ENCODE assay signal across 1 cellular context in the genomic region with DNA sequence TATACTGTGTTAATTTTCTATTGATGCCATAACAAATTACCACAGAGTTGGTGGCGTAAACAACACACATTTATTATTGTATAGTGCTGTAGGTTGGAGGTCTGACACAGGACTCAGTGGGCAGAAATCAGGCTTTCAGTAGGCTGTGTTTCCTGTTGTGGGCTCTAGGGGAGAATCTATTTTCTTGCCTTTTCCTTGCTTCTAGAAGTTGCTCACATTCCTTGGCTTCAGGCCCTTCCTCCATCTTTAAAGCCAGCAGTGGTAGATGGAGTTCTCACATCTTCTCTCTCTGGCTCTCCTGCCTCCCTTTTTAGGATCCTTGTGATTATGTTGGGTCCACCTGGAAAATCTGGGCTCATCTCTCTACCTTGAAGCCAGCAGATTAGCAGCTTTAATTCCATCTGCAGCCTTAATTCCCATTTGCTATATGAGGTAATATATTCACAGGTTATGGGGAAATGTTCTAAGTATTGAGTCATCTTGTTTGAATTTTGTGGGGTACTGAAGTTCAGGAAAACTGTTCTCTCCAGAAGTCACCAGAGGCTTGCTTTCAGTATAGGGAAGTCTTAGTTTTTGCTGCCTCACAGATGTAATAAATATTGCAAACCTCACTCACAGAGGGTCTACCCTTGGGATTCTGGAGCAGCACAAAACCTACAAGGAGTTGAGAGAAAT.
TF ChIP-seq lines count a peak whose summit lies in the region.

No MANE protein-coding gene starts in this region.

TF ChIP-seq in GM23338, 12 proteins besides CTCF, POLR2A, EP300 and RAD21 (continued from another document):
- TF ChIP-seq JUNB (IDR thresholded peaks at IDR 0.05; ENCODE audit: unreplicated experiment) (no peak), NANOG (IDR thresholded peaks at IDR 0.05; ENCODE audit: borderline replicate concordance) (no peak), STAT1 (IDR thresholded peaks at IDR 0.05; ENCODE audit: unreplicated experiment) (no peak), CREB1 (CRISPR knock-in tag; IDR thresholded peaks at IDR 0.05; ENCODE audit: low read depth) (no peak), EZH2 (IDR thresholded peaks at IDR 0.05; ENCODE audit: low read depth, unreplicated experiment) (no peak), ZNF114 (CRISPR knock-in tag; IDR thresholded peaks at IDR 0.05) (no peak)
- TF ChIP-seq, protein P1, sequence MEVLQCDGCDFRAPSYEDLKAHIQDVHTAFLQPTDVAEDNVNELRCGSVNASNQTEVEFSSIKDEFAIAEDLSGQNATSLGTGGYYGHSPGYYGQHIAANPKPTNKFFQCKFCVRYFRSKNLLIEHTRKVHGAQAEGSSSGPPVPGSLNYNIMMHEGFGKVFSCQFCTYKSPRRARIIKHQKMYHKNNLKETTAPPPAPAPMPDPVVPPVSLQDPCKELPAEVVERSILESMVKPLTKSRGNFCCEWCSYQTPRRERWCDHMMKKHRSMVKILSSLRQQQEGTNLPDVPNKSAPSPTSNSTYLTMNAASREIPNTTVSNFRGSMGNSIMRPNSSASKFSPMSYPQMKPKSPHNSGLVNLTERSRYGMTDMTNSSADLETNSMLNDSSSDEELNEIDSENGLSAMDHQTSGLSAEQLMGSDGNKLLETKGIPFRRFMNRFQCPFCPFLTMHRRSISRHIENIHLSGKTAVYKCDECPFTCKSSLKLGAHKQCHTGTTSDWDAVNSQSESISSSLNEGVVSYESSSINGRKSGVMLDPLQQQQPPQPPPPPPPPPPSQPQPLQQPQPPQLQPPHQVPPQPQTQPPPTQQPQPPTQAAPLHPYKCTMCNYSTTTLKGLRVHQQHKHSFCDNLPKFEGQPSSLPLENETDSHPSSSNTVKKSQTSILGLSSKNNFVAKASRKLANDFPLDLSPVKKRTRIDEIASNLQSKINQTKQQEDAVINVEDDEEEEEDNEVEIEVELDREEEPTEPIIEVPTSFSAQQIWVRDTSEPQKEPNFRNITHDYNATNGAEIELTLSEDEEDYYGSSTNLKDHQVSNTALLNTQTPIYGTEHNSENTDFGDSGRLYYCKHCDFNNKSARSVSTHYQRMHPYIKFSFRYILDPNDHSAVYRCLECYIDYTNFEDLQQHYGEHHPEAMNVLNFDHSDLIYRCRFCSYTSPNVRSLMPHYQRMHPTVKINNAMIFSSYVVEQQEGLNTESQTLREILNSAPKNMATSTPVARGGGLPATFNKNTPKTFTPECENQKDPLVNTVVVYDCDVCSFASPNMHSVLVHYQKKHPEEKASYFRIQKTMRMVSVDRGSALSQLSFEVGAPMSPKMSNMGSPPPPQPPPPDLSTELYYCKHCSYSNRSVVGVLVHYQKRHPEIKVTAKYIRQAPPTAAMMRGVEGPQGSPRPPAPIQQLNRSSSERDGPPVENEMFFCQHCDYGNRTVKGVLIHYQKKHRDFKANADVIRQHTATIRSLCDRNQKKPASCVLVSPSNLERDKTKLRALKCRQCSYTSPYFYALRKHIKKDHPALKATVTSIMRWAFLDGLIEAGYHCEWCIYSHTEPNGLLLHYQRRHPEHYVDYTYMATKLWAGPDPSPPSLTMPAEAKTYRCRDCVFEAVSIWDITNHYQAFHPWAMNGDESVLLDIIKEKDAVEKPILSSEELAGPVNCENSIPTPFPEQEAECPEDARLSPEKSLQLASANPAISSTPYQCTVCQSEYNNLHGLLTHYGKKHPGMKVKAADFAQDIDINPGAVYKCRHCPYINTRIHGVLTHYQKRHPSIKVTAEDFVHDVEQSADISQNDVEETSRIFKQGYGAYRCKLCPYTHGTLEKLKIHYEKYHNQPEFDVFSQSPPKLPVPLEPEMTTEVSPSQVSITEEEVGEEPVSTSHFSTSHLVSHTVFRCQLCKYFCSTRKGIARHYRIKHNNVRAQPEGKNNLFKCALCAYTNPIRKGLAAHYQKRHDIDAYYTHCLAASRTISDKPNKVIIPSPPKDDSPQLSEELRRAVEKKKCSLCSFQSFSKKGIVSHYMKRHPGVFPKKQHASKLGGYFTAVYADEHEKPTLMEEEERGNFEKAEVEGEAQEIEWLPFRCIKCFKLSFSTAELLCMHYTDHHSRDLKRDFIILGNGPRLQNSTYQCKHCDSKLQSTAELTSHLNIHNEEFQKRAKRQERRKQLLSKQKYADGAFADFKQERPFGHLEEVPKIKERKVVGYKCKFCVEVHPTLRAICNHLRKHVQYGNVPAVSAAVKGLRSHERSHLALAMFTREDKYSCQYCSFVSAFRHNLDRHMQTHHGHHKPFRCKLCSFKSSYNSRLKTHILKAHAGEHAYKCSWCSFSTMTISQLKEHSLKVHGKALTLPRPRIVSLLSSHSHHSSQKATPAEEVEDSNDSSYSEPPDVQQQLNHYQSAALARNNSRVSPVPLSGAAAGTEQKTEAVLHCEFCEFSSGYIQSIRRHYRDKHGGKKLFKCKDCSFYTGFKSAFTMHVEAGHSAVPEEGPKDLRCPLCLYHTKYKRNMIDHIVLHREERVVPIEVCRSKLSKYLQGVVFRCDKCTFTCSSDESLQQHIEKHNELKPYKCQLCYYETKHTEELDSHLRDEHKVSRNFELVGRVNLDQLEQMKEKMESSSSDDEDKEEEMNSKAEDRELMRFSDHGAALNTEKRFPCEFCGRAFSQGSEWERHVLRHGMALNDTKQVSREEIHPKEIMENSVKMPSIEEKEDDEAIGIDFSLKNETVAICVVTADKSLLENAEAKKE (CRISPR knock-in tag; IDR thresholded peaks at IDR 0.05): no peak
- TF ChIP-seq, protein P2, sequence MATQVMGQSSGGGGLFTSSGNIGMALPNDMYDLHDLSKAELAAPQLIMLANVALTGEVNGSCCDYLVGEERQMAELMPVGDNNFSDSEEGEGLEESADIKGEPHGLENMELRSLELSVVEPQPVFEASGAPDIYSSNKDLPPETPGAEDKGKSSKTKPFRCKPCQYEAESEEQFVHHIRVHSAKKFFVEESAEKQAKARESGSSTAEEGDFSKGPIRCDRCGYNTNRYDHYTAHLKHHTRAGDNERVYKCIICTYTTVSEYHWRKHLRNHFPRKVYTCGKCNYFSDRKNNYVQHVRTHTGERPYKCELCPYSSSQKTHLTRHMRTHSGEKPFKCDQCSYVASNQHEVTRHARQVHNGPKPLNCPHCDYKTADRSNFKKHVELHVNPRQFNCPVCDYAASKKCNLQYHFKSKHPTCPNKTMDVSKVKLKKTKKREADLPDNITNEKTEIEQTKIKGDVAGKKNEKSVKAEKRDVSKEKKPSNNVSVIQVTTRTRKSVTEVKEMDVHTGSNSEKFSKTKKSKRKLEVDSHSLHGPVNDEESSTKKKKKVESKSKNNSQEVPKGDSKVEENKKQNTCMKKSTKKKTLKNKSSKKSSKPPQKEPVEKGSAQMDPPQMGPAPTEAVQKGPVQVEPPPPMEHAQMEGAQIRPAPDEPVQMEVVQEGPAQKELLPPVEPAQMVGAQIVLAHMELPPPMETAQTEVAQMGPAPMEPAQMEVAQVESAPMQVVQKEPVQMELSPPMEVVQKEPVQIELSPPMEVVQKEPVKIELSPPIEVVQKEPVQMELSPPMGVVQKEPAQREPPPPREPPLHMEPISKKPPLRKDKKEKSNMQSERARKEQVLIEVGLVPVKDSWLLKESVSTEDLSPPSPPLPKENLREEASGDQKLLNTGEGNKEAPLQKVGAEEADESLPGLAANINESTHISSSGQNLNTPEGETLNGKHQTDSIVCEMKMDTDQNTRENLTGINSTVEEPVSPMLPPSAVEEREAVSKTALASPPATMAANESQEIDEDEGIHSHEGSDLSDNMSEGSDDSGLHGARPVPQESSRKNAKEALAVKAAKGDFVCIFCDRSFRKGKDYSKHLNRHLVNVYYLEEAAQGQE (IDR thresholded peaks at IDR 0.05; ENCODE audit: unreplicated experiment): no peak
